Comparison of ENCODE assay signal across 12 cellular contexts in the genomic region with DNA sequence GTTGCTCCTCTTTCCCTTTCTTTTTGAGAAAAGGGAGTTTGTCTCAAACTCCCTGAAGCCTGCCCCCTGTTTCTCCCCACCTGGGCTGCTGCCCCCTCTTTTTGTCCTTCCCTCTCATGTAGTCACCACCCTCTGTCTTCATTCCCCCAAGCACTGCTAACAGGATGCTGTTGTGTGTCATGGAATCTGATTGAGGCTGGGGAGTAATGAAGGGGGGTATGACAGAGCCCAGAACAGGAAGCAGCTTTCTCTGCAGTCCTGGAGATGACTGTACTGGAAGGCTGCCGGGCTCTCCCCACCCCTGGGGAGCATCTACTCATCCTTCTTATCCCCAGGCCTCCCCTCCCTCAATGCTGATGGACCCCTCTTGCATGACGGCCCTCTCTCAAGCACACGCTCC.
A peak's percentile ranks its signal among the peaks of the same experiment; 100 is the strongest.
DNase-seq lines count a peak whose midpoint lies in the region; ATAC-seq and TF ChIP-seq lines count a peak whose summit lies in the region.
"Had no signal": no experiment of that assay in that cellular context is flagged by ENCODE, and none has a peak within 500 bp of the region (broad histone marks: within the 10 kb centered on the region; RNA-seq: fewer than 3 reads in every experiment).

No MANE protein-coding gene starts in this region.

- no peaks in the 10 kb centered on the region for H3K36me3 ChIP-seq in CD4-positive, alpha-beta memory T cell (ENCODE audit: insufficient read depth, low read length)
- H3K36me3 ChIP-seq: upper lobe of right lung had no signal

- H3K27me3 Mint-ChIP-seq in CD4-positive, alpha-beta memory T cell, result peaks cover 24 to 35% of the 10 kb centered on the region in 2 donors
- H3K27me3 Mint-ChIP-seq in type B pancreatic cell, result peaks cover 8% of the 10 kb centered on the region

- ATAC-seq in GM21619 (IDR thresholded peaks at IDR 0.05; ENCODE audit: unreplicated experiment) (no peak), GM18520 (IDR thresholded peaks at IDR 0.05; ENCODE audit: unreplicated experiment) (no peak)
- ATAC-seq: upper lobe of right lung had no signal

- no peaks in the 10 kb centered on the region for H3K4me1 Mint-ChIP-seq in CD4-positive, alpha-beta memory T cell
- H3K4me1 Mint-ChIP-seq in type B pancreatic cell (ENCODE audit: unreplicated experiment), result peaks cover 9% of the 10 kb centered on the region

- H3K27ac Mint-ChIP-seq in CD4-positive, alpha-beta memory T cell, result no peak overlapping the region
- H3K27ac Mint-ChIP-seq in type B pancreatic cell, result no peak overlapping the region

- no peaks in the 10 kb centered on the region for H3K36me3 Mint-ChIP-seq in CD4-positive, alpha-beta memory T cell
- no peaks in the 10 kb centered on the region for H3K36me3 Mint-ChIP-seq in type B pancreatic cell

- peak overlapping the region; percentile 96 for H3K27ac ChIP-seq in epithelial cell of prostate
- no peak overlapping the region for H3K27ac ChIP-seq in CD4-positive, alpha-beta memory T cell (ENCODE audit: low read depth, low read length)
- H3K27ac ChIP-seq: upper lobe of right lung had no signal

- CTCF ChIA-PET in CD4-positive, alpha-beta memory T cell (lab: Charles Lee; ENCODE audit: partially characterized antibody), result no interaction called here

- no peak overlapping the region for H3K4me3 ChIP-seq in CD4-positive, alpha-beta memory T cell (ENCODE audit: low read length in 2 of 2)
- H3K4me3 ChIP-seq: upper lobe of right lung had no signal

- H3K9me3 Mint-ChIP-seq in CD4-positive, alpha-beta memory T cell, result peaks cover 0 to 2% (median 0%) of the 10 kb centered on the region in 8 donors
- no peaks in the 10 kb centered on the region for H3K9me3 Mint-ChIP-seq in type B pancreatic cell
- H3K9me3 Mint-ChIP-seq: neural crest cell had no signal

- no peak for TF ChIP-seq CTCF in type B pancreatic cell (conservative IDR thresholded peaks at IDR 0.05)

- POLR2A ChIA-PET in CD4-positive, alpha-beta memory T cell (lab: Charles Lee; ENCODE audit: partially characterized antibody), result no interaction called here

- no peaks in the 10 kb centered on the region for H3K4me1 ChIP-seq in CD4-positive, alpha-beta memory T cell (ENCODE audit: insufficient read depth, low read length)

- peaks cover 2% of the 10 kb centered on the region for H3K27me3 ChIP-seq in CD4-positive, alpha-beta memory T cell (ENCODE audit: insufficient read depth, low read length)

- H3K9me3 ChIP-seq in CD4-positive, alpha-beta memory T cell (ENCODE audit: control insufficient read depth in 1 of 2, low read length in 2 of 2), result no peaks in the 10 kb centered on the region
- H3K9me3 ChIP-seq: upper lobe of right lung had no signal

- DNase-seq in EH (ENCODE audit: low read depth), result peak; percentile 94
- peak; percentile 92 for DNase-seq in RPMI7951 (ENCODE audit: low read depth)
- DNase-seq in epithelial cell of prostate (ENCODE audit: low read depth, low spot score), result peak; percentile 49
- peak; percentile 74 for DNase-seq in renal cortical epithelial cell (ENCODE audit: low read depth)
- DNase-seq in CD4-positive, alpha-beta memory T cell, result no peak
- DNase-seq in type B pancreatic cell (ENCODE audit: extremely low spot score, unreplicated experiment), result no peak
- DNase-seq: central memory CD4-positive, alpha-beta T cell; NCI-H2171; upper lobe of right lung had no signal

- intact Hi-C loops in CD4-positive, alpha-beta memory T cell (cut with micrococcal nuclease), result no loop called here

- no peak overlapping the region for H3K4me3 Mint-ChIP-seq in CD4-positive, alpha-beta memory T cell
- no peak overlapping the region for H3K4me3 Mint-ChIP-seq in type B pancreatic cell
- H3K4me3 Mint-ChIP-seq: neural crest cell had no signal

Comparison
In these comparisons a context has a peak if more than half of its experiments do, and no peak if none do; other contexts are left out.
1. DNase-seq: peak in EH (single experiment), RPMI7951 (single experiment), epithelial cell of prostate (single experiment) and renal cortical epithelial cell (single experiment); none in CD4-positive, alpha-beta memory T cell (0 of 5) and type B pancreatic cell (single experiment).